39 cellular contexts compared by ENCODE assay signal in genomic region chr11:33832676-33833075, GRCh38. TPM values are rescaled to one million over a fixed set of nuclear protein-coding genes. Genes with fewer than 3 reads are reported as not detected.
"Had no signal": no experiment of that assay in that cellular context is flagged by ENCODE, and none has a peak within 500 bp of the region (broad histone marks: within the 10 kb centered on the region; RNA-seq: fewer than 3 reads in every experiment).

No MANE protein-coding gene starts in this region.

- H3K36me3 ChIP-seq: adrenal gland, ascending aorta, brain microvascular endothelial cell, breast epithelium, cardiac muscle cell had no signal

- H3K36me3 Mint-ChIP-seq: activated naive CD4-positive, alpha-beta T cell treated with anti-CD3 and anti-CD28 coated beads, Interleukin-2, amount 50 U/mL, for 24 hours; activated naive CD4-positive, alpha-beta T cell treated with anti-CD3 and anti-CD28 coated beads, Interleukin-2, amount 50 U/mL, for 72 hours; activated naive CD8-positive, alpha-beta T cell treated with anti-CD3 and anti-CD28 coated beads, Interleukin-2, amount 10 ng/mL, durations not matched to agents 7 days and 5 days; brain had no signal

- H3K4me1 ChIP-seq: breast epithelium had no signal

- H3K9me3 Mint-ChIP-seq: activated naive CD4-positive, alpha-beta T cell treated with anti-CD3 and anti-CD28 coated beads for 36 hours; activated naive CD4-positive, alpha-beta T cell treated with anti-CD3 and anti-CD28 coated beads, Interleukin-2, amount 10 ng/mL, durations not matched to agents 7 days and 5 days; activated naive CD4-positive, alpha-beta T cell treated with anti-CD3 and anti-CD28 coated beads, Interleukin-2, amount 50 U/mL, for 24 hours; activated naive CD4-positive, alpha-beta T cell treated with anti-CD3 and anti-CD28 coated beads, Interleukin-2, amount 50 U/mL, for 72 hours; activated naive CD8-positive, alpha-beta T cell treated with anti-CD3 and anti-CD28 coated beads for 36 hours; activated naive CD8-positive, alpha-beta T cell treated with anti-CD3 and anti-CD28 coated beads, Interleukin-2, amount 10 ng/mL, durations not matched to agents 7 days and 5 days; activated naive CD8-positive, alpha-beta T cell treated with anti-CD3 and anti-CD28 coated beads, Interleukin-2, amount 50 U/mL, for 24 hours; activated T-cell treated with anti-CD3 and anti-CD28 coated beads, Interleukin-2, amount 50 U/mL, for 4 hours; activated T-cell treated with anti-CD3 and anti-CD28 coated beads, Interleukin-2, amount 50 U/mL, for 72 hours; activated T-helper 1 cell treated with anti-CD3 and anti-CD28 coated beads, Interleukin-12 subunit alpha, Interleukin-12 subunit beta, Interleukin-2, Interleukin-4 antibody, amounts not matched to agents 30 ng/mL and 10 ng/mL and 1 ng/mL, durations not matched to agents 14 hours and 24 hours and 36 hours; activated T-helper 17 cell treated with anti-CD3 and anti-CD28 coated beads, Interleukin-2, amount 50 U/mL, for 72 hours; activated T-helper 2 cell treated with anti-CD3 and anti-CD28 coated beads, Interferon-gamma antibody, Interleukin-2, Interleukin-4, amounts not matched to agents 10 μg/mL and 5 μg/mL and 100 μg/mL, durations not matched to agents 14 hours and 24 hours and 36 hours; brain; central memory CD8-positive, alpha-beta T cell had no signal

- DNase-seq: activated effector memory CD4-positive, alpha-beta T cell treated with anti-CD3 and anti-CD28 coated beads, Interleukin-2, amount 50 U/mL, for 16 hours; activated effector memory CD4-positive, alpha-beta T cell treated with Interleukin-2 at 50 U/mL for 16 hours; activated gamma-delta T cell; activated gamma-delta T cell treated with Interleukin-2 at 50 U/mL for 16 hours; activated naive CD4-positive, alpha-beta T cell; activated naive CD4-positive, alpha-beta T cell treated with anti-CD3 and anti-CD28 coated beads for 36 hours; activated naive CD4-positive, alpha-beta T cell treated with anti-CD3 and anti-CD28 coated beads, Interleukin-2, amount 10 ng/mL, durations not matched to agents 7 days and 5 days; activated naive CD4-positive, alpha-beta T cell treated with anti-CD3 and anti-CD28 coated beads, Interleukin-2, amount 50 U/mL, for 16 hours; activated naive CD4-positive, alpha-beta T cell treated with Interleukin-2 at 50 U/mL for 16 hours; activated naive CD8-positive, alpha-beta T cell treated with anti-CD3 and anti-CD28 coated beads for 36 hours; activated naive CD8-positive, alpha-beta T cell treated with anti-CD3 and anti-CD28 coated beads, Interleukin-2, amount 10 ng/mL, durations not matched to agents 7 days and 5 days; activated naive CD8-positive, alpha-beta T cell treated with anti-CD3 and anti-CD28 coated beads, Interleukin-2, amount 50 U/mL, for 24 hours; activated T-cell treated with anti-CD3 and anti-CD28 coated beads, Interleukin-2, amount 50 U/mL, for 4 hours; activated T-cell treated with anti-CD3 and anti-CD28 coated beads, Interleukin-2, amount 50 U/mL, for 48 hours; activated T-cell treated with anti-CD3 and anti-CD28 coated beads, Interleukin-2, amount 50 U/mL, for 72 hours; adrenal gland; amniotic stem cell; amygdala; anterior cingulate cortex; aorta; body of pancreas; brain microvascular endothelial cell; caudate nucleus; central memory CD4-positive, alpha-beta T cell; cerebellar nuclear complex had no signal

- H3K4me3 ChIP-seq: adrenal gland, ascending aorta, body of pancreas, breast epithelium, cardiac muscle cell had no signal

- H3K4me3 Mint-ChIP-seq: activated naive CD4-positive, alpha-beta T cell treated with anti-CD3 and anti-CD28 coated beads for 36 hours; activated naive CD4-positive, alpha-beta T cell treated with anti-CD3 and anti-CD28 coated beads, Interleukin-2, amount 10 ng/mL, durations not matched to agents 7 days and 5 days; activated naive CD4-positive, alpha-beta T cell treated with anti-CD3 and anti-CD28 coated beads, Interleukin-2, amount 50 U/mL, for 24 hours; activated naive CD8-positive, alpha-beta T cell; activated naive CD8-positive, alpha-beta T cell treated with anti-CD3 and anti-CD28 coated beads for 36 hours; activated naive CD8-positive, alpha-beta T cell treated with anti-CD3 and anti-CD28 coated beads, Interleukin-2, amount 10 ng/mL, durations not matched to agents 7 days and 5 days; activated naive CD8-positive, alpha-beta T cell treated with anti-CD3 and anti-CD28 coated beads, Interleukin-2, amount 50 U/mL, for 24 hours; activated T-cell treated with anti-CD3 and anti-CD28 coated beads, Interleukin-2, amount 50 U/mL, for 4 hours; activated T-cell treated with anti-CD3 and anti-CD28 coated beads, Interleukin-2, amount 50 U/mL, for 72 hours; activated T-helper 1 cell treated with anti-CD3 and anti-CD28 coated beads, Interleukin-12 subunit alpha, Interleukin-12 subunit beta, Interleukin-2, Interleukin-4 antibody, amounts not matched to agents 30 ng/mL and 10 ng/mL and 1 ng/mL, durations not matched to agents 14 hours and 24 hours and 36 hours; activated T-helper 17 cell treated with anti-CD3 and anti-CD28 coated beads, Interleukin-2, amount 50 U/mL, for 72 hours; brain; central memory CD8-positive, alpha-beta T cell had no signal

- H3K9me3 ChIP-seq: adrenal gland, ascending aorta, body of pancreas, breast epithelium had no signal

- ATAC-seq: activated naive CD4-positive, alpha-beta T cell treated with anti-CD3 and anti-CD28 coated beads, Interleukin-2, amount 50 U/mL, for 72 hours; activated naive CD8-positive, alpha-beta T cell treated with anti-CD3 and anti-CD28 coated beads, Interleukin-2, amount 50 U/mL, for 24 hours; activated T-cell treated with anti-CD3 and anti-CD28 coated beads, Interleukin-2, amount 50 U/mL, for 4 hours; activated T-cell treated with anti-CD3 and anti-CD28 coated beads, Interleukin-2, amount 50 U/mL, for 72 hours; activated T-helper 17 cell treated with anti-CD3 and anti-CD28 coated beads, Interleukin-2, amount 50 U/mL, for 72 hours; body of pancreas had no signal

- H3K27ac Mint-ChIP-seq: activated naive CD4-positive, alpha-beta T cell treated with anti-CD3 and anti-CD28 coated beads for 36 hours; activated naive CD4-positive, alpha-beta T cell treated with anti-CD3 and anti-CD28 coated beads, Interleukin-2, amount 10 ng/mL, durations not matched to agents 7 days and 5 days; activated naive CD4-positive, alpha-beta T cell treated with anti-CD3 and anti-CD28 coated beads, Interleukin-2, amount 50 U/mL, for 24 hours; activated naive CD4-positive, alpha-beta T cell treated with anti-CD3 and anti-CD28 coated beads, Interleukin-2, amount 50 U/mL, for 72 hours; activated naive CD8-positive, alpha-beta T cell; activated naive CD8-positive, alpha-beta T cell treated with anti-CD3 and anti-CD28 coated beads for 36 hours; activated naive CD8-positive, alpha-beta T cell treated with anti-CD3 and anti-CD28 coated beads, Interleukin-2, amount 10 ng/mL, durations not matched to agents 7 days and 5 days; activated naive CD8-positive, alpha-beta T cell treated with anti-CD3 and anti-CD28 coated beads, Interleukin-2, amount 50 U/mL, for 24 hours; activated T-cell treated with anti-CD3 and anti-CD28 coated beads, Interleukin-2, amount 50 U/mL, for 72 hours; activated T-helper 1 cell treated with anti-CD3 and anti-CD28 coated beads, Interleukin-12 subunit alpha, Interleukin-12 subunit beta, Interleukin-2, Interleukin-4 antibody, amounts not matched to agents 30 ng/mL and 10 ng/mL and 1 ng/mL, durations not matched to agents 14 hours and 24 hours and 36 hours; activated T-helper 17 cell treated with anti-CD3 and anti-CD28 coated beads, Interleukin-2, amount 50 U/mL, for 72 hours; activated T-helper 2 cell treated with anti-CD3 and anti-CD28 coated beads, Interferon-gamma antibody, Interleukin-2, Interleukin-4, amounts not matched to agents 10 μg/mL and 5 μg/mL and 100 μg/mL, durations not matched to agents 14 hours and 24 hours and 36 hours; brain had no signal

- FAIRE-seq: astrocyte, bronchial epithelial cell had no signal

- H3K27ac ChIP-seq: adrenal gland, ascending aorta, body of pancreas, brain microvascular endothelial cell, breast epithelium, cardiac muscle cell had no signal

RNA-seq across cellular contexts. Expression of gene LMO2, which starts 59.2 kb away (rescaled TPM):
- total RNA-seq: activated naive CD4-positive, alpha-beta T cell treated with anti-CD3 and anti-CD28 coated beads for 36 hours; activated naive CD4-positive, alpha-beta T cell treated with anti-CD3 and anti-CD28 coated beads, Interleukin-2, amount 50 U/mL, for 72 hours; activated T-cell treated with anti-CD3 and anti-CD28 coated beads, Interleukin-2, amount 50 U/mL, for 72 hours; activated T-helper 1 cell treated with anti-CD3 and anti-CD28 coated beads, Interleukin-12 subunit alpha, Interleukin-12 subunit beta, Interleukin-2, Interleukin-4 antibody, amounts not matched to agents 30 ng/mL and 10 ng/mL and 1 ng/mL, durations not matched to agents 14 hours and 24 hours and 36 hours; activated T-helper 17 cell treated with anti-CD3 and anti-CD28 coated beads, Interleukin-2, amount 50 U/mL, for 72 hours; activated T-helper 2 cell treated with anti-CD3 and anti-CD28 coated beads, Interferon-gamma antibody, Interleukin-2, Interleukin-4, amounts not matched to agents 10 μg/mL and 5 μg/mL and 100 μg/mL, durations not matched to agents 14 hours and 24 hours and 36 hours; chondrocyte had no signal
